Comparison of ENCODE assay signal across 10 cellular contexts in genomic region chr15:94306700-94307650, GRCh38.
DNase-seq lines count a peak whose midpoint lies in the region; ATAC-seq and TF ChIP-seq lines count a peak whose summit lies in the region.
"Had no signal": no experiment of that assay in that cellular context is flagged by ENCODE, and none has a peak within 500 bp of the region (broad histone marks: within the 10 kb centered on the region; RNA-seq: fewer than 3 reads in every experiment).

No MANE protein-coding gene starts in this region.

- no peaks in the 10 kb centered on the region; a peak in 1 of 3 replicates for H3K36me3 ChIP-seq in HEK293 (ENCODE audit: control insufficient read depth in 2 of 2, insufficient read depth in 1 of 2, low read length in 2 of 2)

- CTCF ChIA-PET in HEK293 (lab: Yijun Ruan, JAX) = interaction anchor here (0.6 to 7.9 kb wide), 3 partner anchors 13 to 57 kb away, joined by 3 to 39 read pairs (median 3); no protein-coding TSS in a partner anchor

- peak; percentile 72 for ATAC-seq in GM18520 (IDR thresholded peaks at IDR 0.05; ENCODE audit: unreplicated experiment)

- no peak overlapping the region for H3K27ac ChIP-seq in HEK293 (ENCODE audit: extremely low read depth, low read depth, low read length)
- H3K27ac ChIP-seq: SK-N-MC had no signal

- TF ChIP-seq CTCF in HEK293 (tag by site-specific recombination; IDR thresholded peaks at IDR 0.05) = no peak

- no peaks in the 10 kb centered on the region for H3K9me3 ChIP-seq in HEK293 (ENCODE audit: control insufficient read depth, insufficient read depth, low read depth, low read length)

- POLR2A ChIA-PET in HEK293 (lab: Yijun Ruan, JAX) = no interaction called here

- no peaks in the 10 kb centered on the region for H3K4me1 ChIP-seq in HEK293 (ENCODE audit: control insufficient read depth, insufficient read depth, low read length)

- DNase-seq in NAMALWA (ENCODE audit: low spot score) (peak; percentile 62), germinal center (ENCODE audit: low spot score) (peak; percentile 73), DMS53 (lab: John Stamatoyannopoulos, UW) (no peak), hippocampal formation (lab: John Stamatoyannopoulos, UW) (no peak), NCI-H1048 (lab: John Stamatoyannopoulos, UW) (no peak), G401 (ENCODE audit: low spot score) (no peak)

- in situ Hi-C loops in G401 (cut with HindIII; ENCODE audit: low sequenced_read_pairs) = no loop called here

- H3K4me3 ChIP-seq in HEK293 (ENCODE audit: low read depth, low read length) = no peak overlapping the region
- H3K4me3 ChIP-seq: lung, SK-N-MC had no signal

TF ChIP-seq in HEK293, 187 proteins besides CTCF, POLR2A, EP300 and RAD21:
- TF ChIP-seq ZNF580 (tag by site-specific recombination; IDR thresholded peaks at IDR 0.05) (no peak), ZNF792 (tag by site-specific recombination; IDR thresholded peaks at IDR 0.05) (no peak), ZNF707 (tag by site-specific recombination; IDR thresholded peaks at IDR 0.05) (no peak), SCRT2 (tag by site-specific recombination; IDR thresholded peaks at IDR 0.05) (peak; percentile 20; the same call in 1 of the 2 replicates), ZSCAN18 (tag by site-specific recombination; IDR thresholded peaks at IDR 0.05) (no peak), ZNF610 (tag by site-specific recombination; IDR thresholded peaks at IDR 0.05; ENCODE audit: borderline replicate concordance) (no peak), ATF2 (tag by site-specific recombination; IDR thresholded peaks at IDR 0.05; ENCODE audit: low read depth) (peak; percentile 55; the same call in 1 of the 2 replicates), ZNF23 (tag by site-specific recombination; IDR thresholded peaks at IDR 0.05; ENCODE audit: borderline replicate concordance) (no peak), ZNF677 (tag by site-specific recombination; IDR thresholded peaks at IDR 0.05) (no peak), KLF16 (tag by site-specific recombination; IDR thresholded peaks at IDR 0.05) (no peak)
TF ChIP-seq in HEK293: peak in this region for 2.

Comparison
In these comparisons a context has a peak if more than half of its experiments do, and no peak if none do; other contexts are left out.
1. DNase-seq: peak in NAMALWA (single experiment) and germinal center (single experiment); none in DMS53 (single experiment), hippocampal formation (0 of 2), NCI-H1048 (single experiment) and G401 (single experiment).